Comparison of ENCODE assay signal across 3 cellular contexts in the genomic region with DNA sequence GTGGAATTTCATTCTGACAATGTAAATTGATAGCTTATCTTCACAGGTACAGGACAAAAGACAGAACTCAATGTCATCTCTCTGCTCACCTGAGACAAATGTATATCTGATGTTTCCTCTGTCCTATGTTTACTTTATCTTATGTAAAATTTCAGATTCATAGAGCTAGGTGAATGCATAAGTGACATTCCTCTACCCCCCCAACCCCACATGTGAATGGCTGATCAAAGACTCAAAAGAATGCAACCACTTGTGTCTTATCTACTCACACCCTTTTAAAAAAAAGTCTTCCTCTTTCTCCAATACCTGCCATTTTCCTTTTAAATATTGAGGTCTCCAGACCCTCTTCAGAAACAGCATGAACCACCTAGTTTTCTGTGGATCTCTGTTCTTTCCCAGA.
"Had no signal": no experiment of that assay in that cellular context is flagged by ENCODE, and none has a peak within 500 bp of the region (broad histone marks: within the 10 kb centered on the region; RNA-seq: fewer than 3 reads in every experiment).

No MANE protein-coding gene starts in this region.

- DNase-seq: GDM1, GF-D8 had no signal

- H3K4me3 ChIP-seq: GM12878 had no signal
